Comparison of ENCODE assay signal across 8 cellular contexts in genomic region chr14:77208266-77208978, GRCh38. TPM values are rescaled to one million over a fixed set of nuclear protein-coding genes. Genes with fewer than 3 reads are reported as not detected.
A peak's percentile ranks its signal among the peaks of the same experiment; 100 is the strongest.
DNase-seq lines count a peak whose midpoint lies in the region; ATAC-seq and TF ChIP-seq lines count a peak whose summit lies in the region.

No MANE protein-coding gene starts in this region.

- H3K79me1 ChIP-seq in H9 (ENCODE audit: insufficient read depth, low read depth, low read length, poor library complexity, severe bottlenecking) = no peaks in the 10 kb centered on the region

- no peak overlapping the region for H2AFZ ChIP-seq in H9 (ENCODE audit: low read length)

- intact Hi-C loops in A673 (cut with micrococcal nuclease; ENCODE audit: unreplicated experiment) = no loop called here
- intact Hi-C loops in activated naive CD4-positive, alpha-beta T cell treated with anti-CD3 and anti-CD28 coated beads for 36 hours (cut with micrococcal nuclease) = loop anchor here (5.0 kb wide), 1 partner anchor 76 kb away; no protein-coding TSS in a partner anchor

- no peak overlapping the region for H2BK120ac ChIP-seq in H9 (ENCODE audit: low read depth, low read length, poor library complexity, severe bottlenecking)

- no peak overlapping the region for H3K9ac ChIP-seq in H9 (ENCODE audit: extremely low read depth, insufficient read length, low read length)

- H3K9me3 Mint-ChIP-seq in H9 = no peaks in the 10 kb centered on the region; a peak in 1 of 5 replicates
- no peaks in the 10 kb centered on the region for H3K9me3 Mint-ChIP-seq in activated naive CD4-positive, alpha-beta T cell treated with anti-CD3 and anti-CD28 coated beads for 36 hours

- CTCF ChIA-PET in A673 (lab: Charles Lee) = no interaction called here
- CTCF ChIA-PET in activated naive CD4-positive, alpha-beta T cell treated with anti-CD3 and anti-CD28 coated beads for 36 hours (lab: Charles Lee) = no interaction called here

- no peak overlapping the region for H3K18ac ChIP-seq in H9 (ENCODE audit: insufficient read length, low read depth, low read length)

- no peak overlapping the region for H3K4me3 Mint-ChIP-seq in H9
- H3K4me3 Mint-ChIP-seq in activated naive CD4-positive, alpha-beta T cell treated with anti-CD3 and anti-CD28 coated beads for 36 hours = no peak overlapping the region

- no peak overlapping the region for H3K56ac ChIP-seq in H9 (ENCODE audit: insufficient read length, low read depth, low read length)

- H4K91ac ChIP-seq in H9 (ENCODE audit: insufficient read length, low read depth, low read length) = no peak overlapping the region

- no peak overlapping the region for H3T11ph ChIP-seq in H9 (ENCODE audit: low read length)

- H4K5ac ChIP-seq in H9 (ENCODE audit: insufficient read length, low read depth, low read length) = no peak overlapping the region

- WGBS in H9 (ENCODE audit: extremely low coverage, insufficient read length, low lambda C conversion rate) = no CpG with 5 or more reads among the region's 10 CpGs

- no TSS peak for BruUV-seq in A673 (replicated peaks; lab: Mats Ljungman, UMichigan)

- no peak overlapping the region for H2BK12ac ChIP-seq in H9 (ENCODE audit: insufficient read length, low read depth, low read length)

- H3K27me3 ChIP-seq in A673 (replicated peaks; ENCODE audit: insufficient read depth, low read depth, low read length, poor library complexity) (peaks cover 4% of the 10 kb centered on the region), H9 (ENCODE audit: insufficient read depth, low read length) (no peaks in the 10 kb centered on the region), Peyer's patch (no peaks in the 10 kb centered on the region), cardiac muscle cell (peaks cover 4% of the 10 kb centered on the region)

- no peaks in the 10 kb centered on the region for H3K23me2 ChIP-seq in H9 (ENCODE audit: insufficient read length, low read depth, low read length, poor library complexity, severe bottlenecking)

- H3K4me1 Mint-ChIP-seq in H9 = peaks cover 24 to 30% of the 10 kb centered on the region in 2 experiments
- no peaks in the 10 kb centered on the region for H3K4me1 Mint-ChIP-seq in activated naive CD4-positive, alpha-beta T cell treated with anti-CD3 and anti-CD28 coated beads for 36 hours (ENCODE audit: low read depth)

- no peak overlapping the region for H2BK5ac ChIP-seq in H9 (ENCODE audit: insufficient read length, low read length)

- no peaks in the 10 kb centered on the region for H3K36me3 ChIP-seq in A673 (ENCODE audit: insufficient read depth, low read length, poor library complexity, severe bottlenecking)
- H3K36me3 ChIP-seq in Peyer's patch = no peaks in the 10 kb centered on the region
- no peaks in the 10 kb centered on the region for H3K36me3 ChIP-seq in cardiac muscle cell

- POLR2A ChIA-PET in A673 (lab: Charles Lee; ENCODE audit: low non-redundant PET) = no interaction called here

- no peak for TF ChIP-seq POLR2A in Peyer's patch (IDR thresholded peaks at IDR 0.05)

- no peak overlapping the region for H2BK20ac ChIP-seq in H9 (ENCODE audit: low read depth, low read length, poor library complexity, severe bottlenecking)

- H3K27ac Mint-ChIP-seq in H9 = no peak overlapping the region
- H3K27ac Mint-ChIP-seq in activated naive CD4-positive, alpha-beta T cell treated with anti-CD3 and anti-CD28 coated beads for 36 hours = no peak overlapping the region

- H3K27me3 Mint-ChIP-seq in H9 (ENCODE audit: low read depth) = peaks cover 9% of the 10 kb centered on the region
- H3K27me3 Mint-ChIP-seq in activated naive CD4-positive, alpha-beta T cell treated with anti-CD3 and anti-CD28 coated beads for 36 hours (ENCODE audit: low read depth) = peaks cover under 1% of the 10 kb centered on the region

- no peak overlapping the region for H3K14ac ChIP-seq in H9 (ENCODE audit: insufficient read depth, low read length)

- no peak overlapping the region for H3K4ac ChIP-seq in H9 (ENCODE audit: low read depth, low read length)

- H3K23ac ChIP-seq in H9 (ENCODE audit: insufficient read length, low read depth, low read length) = no peak overlapping the region

- TF ChIP-seq CTCF in A673 (conservative IDR thresholded peaks at IDR 0.05; ENCODE audit: low read depth, low read length) (no peak), H9 (conservative IDR thresholded peaks at IDR 0.05) (no peak), Peyer's patch (IDR thresholded peaks at IDR 0.05) (no peak), cardiac muscle cell (IDR thresholded peaks at IDR 0.05; ENCODE audit: low read depth, low read length) (no peak), retinal pigment epithelial cell (conservative IDR thresholded peaks at IDR 0.05; ENCODE audit: low read depth, low read length) (no peak)

- H3K4me3 ChIP-seq in A673 (ENCODE audit: low read depth, low read length, poor library complexity, severe bottlenecking) (no peak overlapping the region), Peyer's patch (no peak overlapping the region), cardiac muscle cell (no peak overlapping the region), retinal pigment epithelial cell (ENCODE audit: low read length) (no peak overlapping the region)

- no peak for ATAC-seq in GM19463 (IDR thresholded peaks at IDR 0.05; ENCODE audit: unreplicated experiment)
- ATAC-seq in GM18502 (IDR thresholded peaks at IDR 0.05; ENCODE audit: poor library complexity, unreplicated experiment) = no peak

- H3K36me3 Mint-ChIP-seq in H9 (ENCODE audit: insufficient read depth in 1 of 3, low read depth in 3 of 3) = no peaks in the 10 kb centered on the region
- no peaks in the 10 kb centered on the region for H3K36me3 Mint-ChIP-seq in activated naive CD4-positive, alpha-beta T cell treated with anti-CD3 and anti-CD28 coated beads for 36 hours (ENCODE audit: low read depth)

- no peak overlapping the region for H2AK5ac ChIP-seq in H9 (ENCODE audit: insufficient read length, low read length)

- no peaks in the 10 kb centered on the region for H4K20me1 ChIP-seq in H9 (ENCODE audit: control insufficient read depth, insufficient read depth, insufficient read length)

- H3K9me3 ChIP-seq in A673 (ENCODE audit: low read depth, low read length, poor library complexity, severe bottlenecking) (no peaks in the 10 kb centered on the region), H9 (ENCODE audit: control insufficient read depth, low read depth, low read length) (no peaks in the 10 kb centered on the region), Peyer's patch (no peaks in the 10 kb centered on the region), cardiac muscle cell (ENCODE audit: low read depth) (no peaks in the 10 kb centered on the region)

- no peak overlapping the region for H3K27ac ChIP-seq in A673 (ENCODE audit: low read depth, low read length, poor library complexity, severe bottlenecking)
- no peak overlapping the region for H3K27ac ChIP-seq in H9 (ENCODE audit: insufficient read length, low read depth, low read length)
- H3K27ac ChIP-seq in Peyer's patch = no peak overlapping the region
- no peak overlapping the region for H3K27ac ChIP-seq in cardiac muscle cell

- H3K79me2 ChIP-seq in H9 (ENCODE audit: insufficient read depth, low read length) = no peaks in the 10 kb centered on the region

- H3K4me2 ChIP-seq in H9 (ENCODE audit: insufficient read depth, insufficient read length, low read length) = no peak overlapping the region

- H2BK15ac ChIP-seq in H9 (ENCODE audit: low read depth, low read length) = no peak overlapping the region

- H3K4me1 ChIP-seq in A673 (ENCODE audit: insufficient read depth, low read length, poor library complexity, severe bottlenecking) = no peaks in the 10 kb centered on the region
- H3K4me1 ChIP-seq in H9 (ENCODE audit: insufficient read depth, low read length) = peaks cover 3% of the 10 kb centered on the region; the same call in 1 of the 2 replicates
- no peaks in the 10 kb centered on the region for H3K4me1 ChIP-seq in Peyer's patch
- H3K4me1 ChIP-seq in cardiac muscle cell (ENCODE audit: low read depth) = no peaks in the 10 kb centered on the region

- H4K8ac ChIP-seq in H9 (replicated peaks; ENCODE audit: insufficient read length, low read depth, low read length) = no peak overlapping the region

- DNase-seq in A673 (ENCODE audit: low spot score) (peak; percentile 64), H9 (peak; percentile 87), Peyer's patch (peak; percentile 20 to 75 (median 74)), cardiac muscle cell (ENCODE audit: low read depth in 1 of 2, low spot score in 1 of 2) (peak; percentile 76 to 92), retinal pigment epithelial cell (ENCODE audit: low read depth) (peak; percentile 28)
- peak; percentile 71 for DNase-seq in activated naive CD4-positive, alpha-beta T cell treated with anti-CD3 and anti-CD28 coated beads for 36 hours

RNA-seq across cellular contexts. Expression of gene TMEM63C, which starts 26.8 kb away (rescaled TPM):
- total RNA-seq in A673 (2021) (0.13 and 0.22 TPM in 2 replicates), H9 (2021) (1.7 and 2.2 TPM in 2 replicates), Peyer's patch (10 to 100 TPM in 2 of 4 donors, 1 to 10 TPM in 2; 3.3 to 43.7 (median 11.3) TPM), cardiac muscle cell (0.36 and 0.74 TPM in 2 replicates)
- total RNA-seq in activated naive CD4-positive, alpha-beta T cell treated with anti-CD3 and anti-CD28 coated beads for 36 hours = under 1 TPM; 0.31 to 0.72 TPM
- 0.80 and 1.1 TPM in 2 replicates for polyA plus RNA-seq in cardiac muscle cell

Comparison
In these comparisons a context has a peak if more than half of its experiments do, and no peak if none do; other contexts are left out.
1. DNase-seq: peak in every context shown above with its lines; median percentile 87 in H9; 84 in cardiac muscle cell; 74 in Peyer's patch; 71 in activated naive CD4-positive, alpha-beta T cell treated with anti-CD3 and anti-CD28 coated beads for 36 hours; 64 in A673; 28 in retinal pigment epithelial cell.